In genomic region chr20:17964073-17964472, GRCh38 we compare ENCODE assay signal across 13 cellular contexts. TPM values are rescaled to one million over a fixed set of nuclear protein-coding genes. Genes with fewer than 3 reads are reported as not detected.
DNase-seq lines count a peak whose midpoint lies in the region; ATAC-seq and TF ChIP-seq lines count a peak whose summit lies in the region.
"Had no signal": no experiment of that assay in that cellular context is flagged by ENCODE, and none has a peak within 500 bp of the region (broad histone marks: within the 10 kb centered on the region; RNA-seq: fewer than 3 reads in every experiment).

No MANE protein-coding gene starts in this region.

- peaks cover 22% of the 10 kb centered on the region for H3K36me3 Mint-ChIP-seq in CD8-positive, alpha-beta T cell
- H3K36me3 Mint-ChIP-seq in activated naive CD8-positive, alpha-beta T cell treated with anti-CD3 and anti-CD28 coated beads for 36 hours: peaks cover 87% of the 10 kb centered on the region
- H3K36me3 Mint-ChIP-seq in natural killer cell treated with Interleukin-12 subunit alpha and Interleukin-12 subunit beta and Interleukin-15 and Interleukin-18, amount 100 ng/mL, for 72 hours: peaks cover 32% of the 10 kb centered on the region

- in situ Hi-C loops in KBM-7 (cut with MboI; ENCODE audit: low pct_unique_long_range_greater_than_20kb, low sequenced_read_pairs): no loop called here

- H3K4me1 Mint-ChIP-seq in CD8-positive, alpha-beta T cell (ENCODE audit: low read depth): peaks cover 82% of the 10 kb centered on the region
- peaks cover 63% of the 10 kb centered on the region for H3K4me1 Mint-ChIP-seq in activated naive CD8-positive, alpha-beta T cell treated with anti-CD3 and anti-CD28 coated beads for 36 hours
- H3K4me1 Mint-ChIP-seq in natural killer cell treated with Interleukin-12 subunit alpha and Interleukin-12 subunit beta and Interleukin-15 and Interleukin-18, amount 100 ng/mL, for 72 hours (ENCODE audit: low read depth in 2 of 2): peaks cover 69 to 73% of the 10 kb centered on the region in 2 donors

- no peak overlapping the region for H3K9ac ChIP-seq in HUES6 (ENCODE audit: low read length)

- TF ChIP-seq CTCF in CD8-positive, alpha-beta T cell (IDR thresholded peaks at IDR 0.05): no peak

- H3K27ac Mint-ChIP-seq in CD8-positive, alpha-beta T cell: no peak overlapping the region
- peak overlapping the region; percentile 84 for H3K27ac Mint-ChIP-seq in activated naive CD8-positive, alpha-beta T cell treated with anti-CD3 and anti-CD28 coated beads for 36 hours
- H3K27ac Mint-ChIP-seq in natural killer cell treated with Interleukin-12 subunit alpha and Interleukin-12 subunit beta and Interleukin-15 and Interleukin-18, amount 100 ng/mL, for 72 hours: peak overlapping the region; percentile 97 to 99

- no peak overlapping the region for H3K27ac ChIP-seq in CD8-positive, alpha-beta T cell (ENCODE audit: low read depth, low read length)
- 0 out of 2 replicates have a peak overlapping the region, but pooled peaks have one; percentile 11 for H3K27ac ChIP-seq in HUES6 (ENCODE audit: low read depth, low read length)

- no peak overlapping the region for H3K4me3 ChIP-seq in CD8-positive, alpha-beta T cell (ENCODE audit: low read depth, low read length)
- H3K4me3 ChIP-seq in HUES6 (ENCODE audit: low read depth, low read length): peak overlapping the region; percentile 88
- H3K4me3 ChIP-seq: left ventricle myocardium inferior had no signal

- no peaks in the 10 kb centered on the region for H3K27me3 Mint-ChIP-seq in CD8-positive, alpha-beta T cell (ENCODE audit: low read depth)
- H3K27me3 Mint-ChIP-seq in activated naive CD8-positive, alpha-beta T cell treated with anti-CD3 and anti-CD28 coated beads for 36 hours: no peaks in the 10 kb centered on the region
- no peaks in the 10 kb centered on the region for H3K27me3 Mint-ChIP-seq in natural killer cell treated with Interleukin-12 subunit alpha and Interleukin-12 subunit beta and Interleukin-15 and Interleukin-18, amount 100 ng/mL, for 72 hours

- H3K27me3 ChIP-seq in CD8-positive, alpha-beta T cell (ENCODE audit: insufficient read depth, low read length): no peaks in the 10 kb centered on the region
- H3K27me3 ChIP-seq in HUES6 (ENCODE audit: control insufficient read depth, insufficient read depth, low read length): no peaks in the 10 kb centered on the region

- peak overlapping the region; percentile 71 for H3K4me3 Mint-ChIP-seq in CD8-positive, alpha-beta T cell
- H3K4me3 Mint-ChIP-seq in activated naive CD8-positive, alpha-beta T cell treated with anti-CD3 and anti-CD28 coated beads for 36 hours: peak overlapping the region; percentile 91
- H3K4me3 Mint-ChIP-seq in natural killer cell treated with Interleukin-12 subunit alpha and Interleukin-12 subunit beta and Interleukin-15 and Interleukin-18, amount 100 ng/mL, for 72 hours: peak overlapping the region; percentile 98

- POLR2A ChIA-PET in CD8-positive, alpha-beta T cell (lab: Charles Lee): no interaction called here

- CTCF ChIA-PET in CD8-positive, alpha-beta T cell (lab: Charles Lee): no interaction called here

- DNase-seq in CD8-positive, alpha-beta T cell: no peak
- no peak for DNase-seq in activated naive CD8-positive, alpha-beta T cell treated with anti-CD3 and anti-CD28 coated beads for 36 hours
- no peak for DNase-seq in natural killer cell treated with Interleukin-12 subunit alpha and Interleukin-12 subunit beta and Interleukin-15 and Interleukin-18, amount 100 ng/mL, for 72 hours (ENCODE audit: low spot score)
- DNase-seq in HUDEP-2 (lab: John Stamatoyannopoulos, UW; ENCODE audit: unreplicated experiment in 76 of 76) (no peak), KBM-7 (no peak)
- DNase-seq: DMS53, KG1, left ventricle myocardium inferior, NCI-H510A had no signal

- no peaks in the 10 kb centered on the region for H3K36me3 ChIP-seq in CD8-positive, alpha-beta T cell (ENCODE audit: insufficient read depth, low read length)
- H3K36me3 ChIP-seq in HUES6 (ENCODE audit: control insufficient read depth, insufficient read depth, low read length): peaks cover 50% of the 10 kb centered on the region
- H3K36me3 ChIP-seq: left ventricle myocardium inferior had no signal

- intact Hi-C loops in CD8-positive, alpha-beta T cell (cut with DNase I, micrococcal nuclease): loop anchor here in 1 of 2 experiments (10.0 kb wide), 2 partner anchors 831 to 1229 kb away; partner anchors contain the start of gene SNRPB2

- H3K9me3 Mint-ChIP-seq in CD8-positive, alpha-beta T cell: no peaks in the 10 kb centered on the region
- no peaks in the 10 kb centered on the region for H3K9me3 Mint-ChIP-seq in activated naive CD8-positive, alpha-beta T cell treated with anti-CD3 and anti-CD28 coated beads for 36 hours
- H3K9me3 Mint-ChIP-seq in natural killer cell treated with Interleukin-12 subunit alpha and Interleukin-12 subunit beta and Interleukin-15 and Interleukin-18, amount 100 ng/mL, for 72 hours: no peaks in the 10 kb centered on the region

- H3K9me3 ChIP-seq in CD8-positive, alpha-beta T cell (ENCODE audit: low read length): no peaks in the 10 kb centered on the region
- H3K9me3 ChIP-seq in HUES6 (ENCODE audit: control insufficient read depth, insufficient read depth, low read depth, low read length): no peaks in the 10 kb centered on the region
- H3K9me3 ChIP-seq: left ventricle myocardium inferior had no signal

- peaks cover 49% of the 10 kb centered on the region for H3K4me1 ChIP-seq in CD8-positive, alpha-beta T cell (ENCODE audit: insufficient read depth, low read length)
- H3K4me1 ChIP-seq in HUES6 (ENCODE audit: control insufficient read depth, insufficient read depth, low read length): peaks cover 54% of the 10 kb centered on the region

- no peak for ATAC-seq in CD8-positive, alpha-beta T cell
- no peak for ATAC-seq in natural killer cell treated with Interleukin-12 subunit alpha and Interleukin-12 subunit beta and Interleukin-15 and Interleukin-18, amount 100 ng/mL, for 72 hours
- ATAC-seq in GM21360 (IDR thresholded peaks at IDR 0.05; ENCODE audit: unreplicated experiment): no peak
- ATAC-seq in HG02852 (IDR thresholded peaks at IDR 0.05; ENCODE audit: unreplicated experiment): no peak
- ATAC-seq: esophagus mucosa had no signal

RNA-seq across cellular contexts. Expression of gene SNX5, which starts 4.5 kb away (rescaled TPM):
- 10 to 100 TPM; 47.3 to 52.0 TPM for total RNA-seq in CD8-positive, alpha-beta T cell
- total RNA-seq in activated naive CD8-positive, alpha-beta T cell treated with anti-CD3 and anti-CD28 coated beads for 36 hours: 100 to 1,000 TPM; 198 to 235 TPM
- total RNA-seq in natural killer cell treated with Interleukin-12 subunit alpha and Interleukin-12 subunit beta and Interleukin-15 and Interleukin-18, amount 100 ng/mL, for 72 hours: 100 to 1,000 TPM; 114 to 255 TPM

RNA-seq across cellular contexts. Expression of gene MGME1, which starts 4.7 kb away (rescaled TPM):
- total RNA-seq in CD8-positive, alpha-beta T cell: 1 to 10 TPM; 4.5 to 4.7 TPM
- total RNA-seq in activated naive CD8-positive, alpha-beta T cell treated with anti-CD3 and anti-CD28 coated beads for 36 hours: 10 to 100 TPM; 30.1 to 30.9 TPM
- total RNA-seq in natural killer cell treated with Interleukin-12 subunit alpha and Interleukin-12 subunit beta and Interleukin-15 and Interleukin-18, amount 100 ng/mL, for 72 hours: 10 to 100 TPM; 20.2 to 30.3 TPM
